Comparison of ENCODE assay signal across 8 cellular contexts in genomic region chr1:26408604-26409003, GRCh38. TPM values are rescaled to one million over a fixed set of nuclear protein-coding genes. Genes with fewer than 3 reads are reported as not detected.
DNase-seq lines count a peak whose midpoint lies in the region; ATAC-seq and TF ChIP-seq lines count a peak whose summit lies in the region.

No MANE protein-coding gene starts in this region.

- peaks cover 22% of the 10 kb centered on the region for H3K4me1 Mint-ChIP-seq in activated T-cell treated with anti-CD3 and anti-CD28 coated beads, Interleukin-2, amount 50 U/mL, for 4 hours (ENCODE audit: low read depth)

- H3K4me2 ChIP-seq in OCI-LY7 (ENCODE audit: low read length) = 0 out of 2 replicates have a peak overlapping the region, but pooled peaks have one; percentile 26
- no peak overlapping the region for H3K4me2 ChIP-seq in neural cell (ENCODE audit: low read length)

- peaks cover 15% of the 10 kb centered on the region for H3K4me1 ChIP-seq in OCI-LY7 (ENCODE audit: insufficient read depth, low read length, poor library complexity, severe bottlenecking)
- H3K4me1 ChIP-seq in stomach = peaks cover 0 to 11% (median 5%) of the 10 kb centered on the region in 4 donors
- no peaks in the 10 kb centered on the region for H3K4me1 ChIP-seq in BE2C

- CTCF ChIA-PET in OCI-LY7 (lab: Charles Lee; ENCODE audit: unreplicated experiment) = no interaction called here

- no TSS peak for BruUV-seq in OCI-LY7 (replicated peaks; lab: Mats Ljungman, UMichigan)

- H3K27ac ChIP-seq in OCI-LY7 (ENCODE audit: low read depth, low read length, poor library complexity, severe bottlenecking) (no peak overlapping the region), neural cell (ENCODE audit: low read length) (peak overlapping the region; percentile 72), stomach (no peak overlapping the region)

- TF ChIP-seq CTCF in OCI-LY7 (conservative IDR thresholded peaks at IDR 0.05; ENCODE audit: low read length) (no peak), neural cell (IDR thresholded peaks at IDR 0.05; ENCODE audit: poor library complexity, severe bottlenecking) (no peak), stomach (IDR thresholded peaks at IDR 0.05) (no peak), BE2C (IDR thresholded peaks at IDR 0.05; ENCODE audit: low read depth, low read length) (no peak)

- ATAC-seq in activated T-cell treated with anti-CD3 and anti-CD28 coated beads, Interleukin-2, amount 50 U/mL, for 4 hours = peak; percentile 72 to 78
- no peak for ATAC-seq in GM19328 (IDR thresholded peaks at IDR 0.05; ENCODE audit: unreplicated experiment)

- intact Hi-C loops in OCI-LY7 (cut with micrococcal nuclease; ENCODE audit: unreplicated experiment) (no loop called here), stomach (cut with DNase I; ENCODE audit: low total_unique reads) (no loop called here)

- no peak overlapping the region for H3K4me3 Mint-ChIP-seq in activated T-cell treated with anti-CD3 and anti-CD28 coated beads, Interleukin-2, amount 50 U/mL, for 4 hours

- H3K9me3 ChIP-seq in OCI-LY7 (ENCODE audit: low read length) = no peaks in the 10 kb centered on the region
- H3K9me3 ChIP-seq in neural cell (ENCODE audit: low read length) = no peaks in the 10 kb centered on the region
- no peaks in the 10 kb centered on the region for H3K9me3 ChIP-seq in stomach
- H3K9me3 ChIP-seq in BE2C = no peaks in the 10 kb centered on the region

- H3K9me3 Mint-ChIP-seq in activated T-cell treated with anti-CD3 and anti-CD28 coated beads, Interleukin-2, amount 50 U/mL, for 4 hours = no peaks in the 10 kb centered on the region

- H3K27me3 ChIP-seq in neural cell (ENCODE audit: insufficient read depth, low read depth, low read length) = no peaks in the 10 kb centered on the region
- H3K27me3 ChIP-seq in stomach = peaks cover 20 to 72% (median 48%) of the 10 kb centered on the region in 3 donors
- no peaks in the 10 kb centered on the region for H3K27me3 ChIP-seq in BE2C

- peaks cover 55% of the 10 kb centered on the region for H3K27me3 Mint-ChIP-seq in activated T-cell treated with anti-CD3 and anti-CD28 coated beads, Interleukin-2, amount 50 U/mL, for 4 hours (ENCODE audit: low read depth)

- WGBS in stomach, 5 donors = 0 to 4% (median 2%) methylated on average over 12 of the region's 12 CpGs

- TF ChIP-seq POLR2A in stomach (IDR thresholded peaks at IDR 0.05) = no peak

- no peaks in the 10 kb centered on the region for H3K36me3 ChIP-seq in OCI-LY7 (ENCODE audit: insufficient read depth, low read length)
- H3K36me3 ChIP-seq in neural cell (ENCODE audit: insufficient read depth, low read length) = no peaks in the 10 kb centered on the region
- no peaks in the 10 kb centered on the region for H3K36me3 ChIP-seq in stomach
- no peaks in the 10 kb centered on the region for H3K36me3 ChIP-seq in BE2C

- H3K4me3 ChIP-seq in OCI-LY7 (ENCODE audit: low read depth, low read length, poor library complexity, severe bottlenecking) (no peak overlapping the region), neural cell (ENCODE audit: low read length) (peak overlapping the region; percentile 33), stomach (no peak overlapping the region), BE2C (ENCODE audit: low read depth, low read length) (no peak overlapping the region)

- no peak for TF ChIP-seq RAD21 in neural cell (conservative IDR thresholded peaks at IDR 0.05)

- H3K79me2 ChIP-seq in OCI-LY7 (ENCODE audit: insufficient read depth, low read depth, low read length) = no peaks in the 10 kb centered on the region
- H3K79me2 ChIP-seq in neural cell (replicated peaks; ENCODE audit: insufficient read depth, low read length) = peaks cover 29% of the 10 kb centered on the region

- no peaks in the 10 kb centered on the region for H3F3A ChIP-seq in neural cell (ENCODE audit: insufficient read depth, low read length, poor library complexity, severe bottlenecking)

- H3K9me2 ChIP-seq in OCI-LY7 (ENCODE audit: insufficient read depth, low read length) (no peaks in the 10 kb centered on the region), neural cell (ENCODE audit: insufficient read depth, low read length) (no peaks in the 10 kb centered on the region)

- no peaks in the 10 kb centered on the region for H3K36me3 Mint-ChIP-seq in activated T-cell treated with anti-CD3 and anti-CD28 coated beads, Interleukin-2, amount 50 U/mL, for 4 hours (ENCODE audit: insufficient read depth)

- H4K20me1 ChIP-seq in OCI-LY7 (ENCODE audit: insufficient read depth, low read length) = no peaks in the 10 kb centered on the region
- no peaks in the 10 kb centered on the region for H4K20me1 ChIP-seq in neural cell (ENCODE audit: insufficient read depth)

- TF ChIP-seq EP300 in neural cell (conservative IDR thresholded peaks at IDR 0.05; ENCODE audit: poor library complexity, severe bottlenecking) (no peak), stomach (IDR thresholded peaks at IDR 0.05) (no peak)

- DNase-seq in ELR (ENCODE audit: low read depth) (peak; percentile 75), OCI-LY7 (ENCODE audit: low spot score) (peak; percentile 49), fibroblast of the conjunctiva (ENCODE audit: low read depth) (peak; percentile 38), stomach (peak; percentile 68), BE2C (no peak)
- DNase-seq in activated T-cell treated with anti-CD3 and anti-CD28 coated beads, Interleukin-2, amount 50 U/mL, for 4 hours = peak; percentile 72

- POLR2A ChIA-PET in OCI-LY7 (lab: Charles Lee) = interaction anchor here (0.7 kb wide), 1 partner anchor 19 kb away, joined by 4 read pairs; no protein-coding TSS in a partner anchor

- H2AFZ ChIP-seq in OCI-LY7 (ENCODE audit: low read length) (no peak overlapping the region), neural cell (ENCODE audit: low read depth, low read length) (no peak overlapping the region)

- peak overlapping the region; percentile 53 for H3K9ac ChIP-seq in neural cell (ENCODE audit: low read length)

TF ChIP-seq in neural cell, 6 proteins besides CTCF, POLR2A, EP300 and RAD21:
- no peak for TF ChIP-seq SMC3 (conservative IDR thresholded peaks at IDR 0.05; ENCODE audit: poor library complexity)
- TF ChIP-seq REST (IDR thresholded peaks at IDR 0.05; ENCODE audit: borderline replicate concordance) = peak; percentile 99

RNA-seq across cellular contexts. Expression of gene LIN28A, which starts 2.0 kb away (rescaled TPM):
- total RNA-seq in OCI-LY7 (2014; rRNA removed; shearing (Covaris generic)) = not detected in 2 replicates
- total RNA-seq in OCI-LY7 (2022) (not detected in 2 replicates), stomach (not detected)
- under 1 TPM; 0.37 to 0.57 (median 0.46) TPM for total RNA-seq in activated T-cell treated with anti-CD3 and anti-CD28 coated beads, Interleukin-2, amount 50 U/mL, for 4 hours
- polyA plus RNA-seq in neural cell (0.94 and 1.0 TPM in 2 replicates), stomach (not detected)
- polyA minus RNA-seq in neural cell = 1.5 and 2.1 TPM in 2 replicates
- polyA plus RNA-seq in BE2C (2012; ENCODE audit: insufficient read depth, insufficient read length, low read depth) = 0.11 TPM

RNA-seq across cellular contexts. Expression of gene DHDDS, which starts 23.5 kb away (rescaled TPM):
- total RNA-seq in OCI-LY7 (2014; rRNA removed; shearing (Covaris generic)) = 33.2 and 39.0 TPM in 2 replicates
- total RNA-seq in OCI-LY7 (2022) (43.4 and 45.1 TPM in 2 replicates), stomach (10 to 100 TPM; 32.1 to 63.6 (median 48.1) TPM)
- 10 to 100 TPM; 59.7 to 68.8 (median 60.1) TPM for total RNA-seq in activated T-cell treated with anti-CD3 and anti-CD28 coated beads, Interleukin-2, amount 50 U/mL, for 4 hours
- polyA plus RNA-seq in neural cell (26.2 and 28.9 TPM in 2 replicates), stomach (10 to 100 TPM; 15.3 to 41.4 (median 20.8) TPM)
- 53.6 and 55.0 TPM in 2 replicates for polyA minus RNA-seq in neural cell
- polyA plus RNA-seq in BE2C (2012; ENCODE audit: insufficient read depth, insufficient read length, low read depth) = 19.0 TPM

RNA-seq across cellular contexts. Expression of gene ZNF683, which starts 36.1 kb away (rescaled TPM):
- not detected in 2 replicates for total RNA-seq in OCI-LY7 (2014; rRNA removed; shearing (Covaris generic))
- total RNA-seq in OCI-LY7 (2022) (not detected in 2 replicates), stomach (1 to 10 TPM in 1 of 5 donors, not detected in 4; 3.6 TPM)
- under 1 TPM; 0.11 to 0.30 (median 0.13) TPM for total RNA-seq in activated T-cell treated with anti-CD3 and anti-CD28 coated beads, Interleukin-2, amount 50 U/mL, for 4 hours
- polyA plus RNA-seq in neural cell (not detected in 2 replicates), stomach (1 to 10 TPM in 1 of 3 donors, under 1 TPM in 2; 0.25 to 1.5 (median 0.28) TPM)
- polyA minus RNA-seq in neural cell = not detected in 2 replicates
- not detected for polyA plus RNA-seq in BE2C (2012; ENCODE audit: insufficient read depth, insufficient read length, low read depth)

RNA-seq across cellular contexts. Expression of gene CRYBG2, which starts 54.7 kb away (rescaled TPM):
- total RNA-seq in OCI-LY7 (2014; rRNA removed; shearing (Covaris generic)) = 1.3 and 4.4 TPM in 2 replicates
- total RNA-seq in OCI-LY7 (2022) (3.0 and 5.5 TPM in 2 replicates), stomach (10 to 100 TPM in 1 of 5 donors, 1 to 10 TPM in 3, under 1 TPM in 1; 0.92 to 12.7 (median 2.3) TPM)
- total RNA-seq in activated T-cell treated with anti-CD3 and anti-CD28 coated beads, Interleukin-2, amount 50 U/mL, for 4 hours = under 1 TPM; 0.16 to 0.45 (median 0.30) TPM
- polyA plus RNA-seq in neural cell (0.18 and 2.5 TPM in 2 replicates), stomach (10 to 100 TPM in 1 of 3 donors, 1 to 10 TPM in 1, under 1 TPM in 1; 0.15 to 66.8 (median 4.0) TPM)
- polyA minus RNA-seq in neural cell = 0.93 TPM in 1 of 2 replicates, not detected in the other
- not detected for polyA plus RNA-seq in BE2C (2012; ENCODE audit: insufficient read depth, insufficient read length, low read depth)
